In the genomic region with DNA sequence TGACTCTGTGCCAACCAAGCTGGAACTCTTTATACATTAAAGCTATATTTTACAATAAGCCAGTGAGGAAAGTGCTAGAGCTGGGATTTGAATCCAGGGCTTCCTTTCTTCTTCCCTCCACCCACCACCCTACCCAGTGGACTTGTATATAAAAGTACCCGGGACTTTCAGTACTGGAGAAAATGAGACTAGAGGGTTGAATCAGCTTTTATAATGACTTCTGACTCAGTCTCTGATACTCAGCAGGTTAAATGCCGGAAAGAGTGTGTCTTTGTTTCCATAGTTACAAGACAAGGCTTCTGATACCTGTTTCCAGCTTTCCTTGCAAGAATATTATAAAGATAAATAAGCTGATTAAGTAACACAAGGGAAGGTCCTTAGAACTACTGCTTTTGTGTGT, we compare ENCODE assay signal across 18 cellular contexts.
DNase-seq lines count a peak whose midpoint lies in the region; ATAC-seq and TF ChIP-seq lines count a peak whose summit lies in the region.
"Had no signal": no experiment of that assay in that cellular context is flagged by ENCODE, and none has a peak within 500 bp of the region (broad histone marks: within the 10 kb centered on the region; RNA-seq: fewer than 3 reads in every experiment).

No MANE protein-coding gene starts in this region.

- H3K4me3 ChIP-seq in epithelial cell of proximal tubule (ENCODE audit: low read depth, low read length) (no peak overlapping the region), upper lobe of left lung (no peak overlapping the region)
- H3K4me3 ChIP-seq: gastrocnemius medialis, K562 had no signal

- H3K4me1 Mint-ChIP-seq in activated naive CD8-positive, alpha-beta T cell treated with anti-CD3 and anti-CD28 coated beads, Interleukin-2, amount 50 U/mL, for 24 hours, result peaks cover 24% of the 10 kb centered on the region
- peaks cover 23% of the 10 kb centered on the region for H3K4me1 Mint-ChIP-seq in activated naive CD8-positive, alpha-beta T cell treated with anti-CD3 and anti-CD28 coated beads for 36 hours
- peaks cover 24% of the 10 kb centered on the region for H3K4me1 Mint-ChIP-seq in stimulated activated naive CD8-positive, alpha-beta T cell treated with anti-CD3 and anti-CD28 coated beads, Interleukin-15, amount 100 ng/mL, for 72 hours

- H3K27ac ChIP-seq in upper lobe of left lung, result peak overlapping the region in 1 of 4 donors; percentile 37
- H3K27ac ChIP-seq: brain microvascular endothelial cell, gastrocnemius medialis, WERI-Rb-1 had no signal

- no peaks in the 10 kb centered on the region for H3K9me3 Mint-ChIP-seq in activated naive CD8-positive, alpha-beta T cell treated with anti-CD3 and anti-CD28 coated beads, Interleukin-2, amount 50 U/mL, for 24 hours
- H3K9me3 Mint-ChIP-seq in activated naive CD8-positive, alpha-beta T cell treated with anti-CD3 and anti-CD28 coated beads for 36 hours, result no peaks in the 10 kb centered on the region
- H3K9me3 Mint-ChIP-seq in stimulated activated naive CD8-positive, alpha-beta T cell treated with anti-CD3 and anti-CD28 coated beads, Interleukin-15, amount 100 ng/mL, for 72 hours, result no peaks in the 10 kb centered on the region

- 65 to 74% methylated on average over 2 of the region's 2 CpGs for WGBS in upper lobe of left lung, 2 donors

- H3K36me3 Mint-ChIP-seq in activated naive CD8-positive, alpha-beta T cell treated with anti-CD3 and anti-CD28 coated beads, Interleukin-2, amount 50 U/mL, for 24 hours (ENCODE audit: low read depth), result no peaks in the 10 kb centered on the region
- H3K36me3 Mint-ChIP-seq in activated naive CD8-positive, alpha-beta T cell treated with anti-CD3 and anti-CD28 coated beads for 36 hours, result no peaks in the 10 kb centered on the region

- peaks cover 8 to 19% (median 11%) of the 10 kb centered on the region in 4 donors for H3K4me1 ChIP-seq in upper lobe of left lung

- TF ChIP-seq POLR2A in upper lobe of left lung (IDR thresholded peaks at IDR 0.05), result no peak

- no peak overlapping the region for H3K4me3 Mint-ChIP-seq in activated naive CD8-positive, alpha-beta T cell treated with anti-CD3 and anti-CD28 coated beads, Interleukin-2, amount 50 U/mL, for 24 hours
- H3K4me3 Mint-ChIP-seq in activated naive CD8-positive, alpha-beta T cell treated with anti-CD3 and anti-CD28 coated beads for 36 hours, result no peak overlapping the region
- peak overlapping the region in 1 of 2 donors; percentile 33 for H3K4me3 Mint-ChIP-seq in stimulated activated naive CD8-positive, alpha-beta T cell treated with anti-CD3 and anti-CD28 coated beads, Interleukin-15, amount 100 ng/mL, for 72 hours

- no peaks in the 10 kb centered on the region for H3K9me3 ChIP-seq in upper lobe of left lung
- H3K9me3 ChIP-seq: gastrocnemius medialis had no signal

- no peak for DNase-seq in activated naive CD8-positive, alpha-beta T cell treated with anti-CD3 and anti-CD28 coated beads, Interleukin-2, amount 50 U/mL, for 24 hours
- no peak for DNase-seq in activated naive CD8-positive, alpha-beta T cell treated with anti-CD3 and anti-CD28 coated beads for 36 hours
- peak; percentile 41 for DNase-seq in SK-MEL-5 (ENCODE audit: low read depth, low spot score)
- peak; percentile 47 for DNase-seq in epithelial cell of proximal tubule (ENCODE audit: low read depth)
- DNase-seq in stimulated activated naive CD8-positive, alpha-beta T cell treated with anti-CD3 and anti-CD28 coated beads, Interleukin-15, amount 100 ng/mL, for 72 hours, result no peak
- no peak for DNase-seq in upper lobe of left lung
- DNase-seq in COLO668 (lab: John Stamatoyannopoulos, UW; ENCODE audit: unreplicated experiment), result no peak
- DNase-seq: brain microvascular endothelial cell; effector CD4-positive, alpha-beta T cell; gastrocnemius medialis; GOT3; NCI-H1105 treated with DMSO at 0.1 percent for 48 hours; NCI-H345; nucleus accumbens; small intestine; WERI-Rb-1 had no signal

- in situ Hi-C loops in SK-MEL-5 (cut with HindIII; ENCODE audit: low pct_unique_long_range_greater_than_20kb, low sequenced_read_pairs), result no loop called here

- H3K27me3 Mint-ChIP-seq in activated naive CD8-positive, alpha-beta T cell treated with anti-CD3 and anti-CD28 coated beads, Interleukin-2, amount 50 U/mL, for 24 hours, result no peaks in the 10 kb centered on the region
- no peaks in the 10 kb centered on the region for H3K27me3 Mint-ChIP-seq in activated naive CD8-positive, alpha-beta T cell treated with anti-CD3 and anti-CD28 coated beads for 36 hours
- H3K27me3 Mint-ChIP-seq in stimulated activated naive CD8-positive, alpha-beta T cell treated with anti-CD3 and anti-CD28 coated beads, Interleukin-15, amount 100 ng/mL, for 72 hours, result no peaks in the 10 kb centered on the region

- no peaks in the 10 kb centered on the region for H3K27me3 ChIP-seq in upper lobe of left lung
- H3K27me3 ChIP-seq: brain microvascular endothelial cell, gastrocnemius medialis had no signal

- no peak for TF ChIP-seq CTCF in epithelial cell of proximal tubule (conservative IDR thresholded peaks at IDR 0.05; ENCODE audit: low read depth, low read length)
- TF ChIP-seq CTCF in upper lobe of left lung (IDR thresholded peaks at IDR 0.05), result no peak

- no peak overlapping the region for H3K27ac Mint-ChIP-seq in activated naive CD8-positive, alpha-beta T cell treated with anti-CD3 and anti-CD28 coated beads, Interleukin-2, amount 50 U/mL, for 24 hours
- H3K27ac Mint-ChIP-seq in activated naive CD8-positive, alpha-beta T cell treated with anti-CD3 and anti-CD28 coated beads for 36 hours, result no peak overlapping the region
- H3K27ac Mint-ChIP-seq in stimulated activated naive CD8-positive, alpha-beta T cell treated with anti-CD3 and anti-CD28 coated beads, Interleukin-15, amount 100 ng/mL, for 72 hours, result peak overlapping the region in 1 of 2 donors; percentile 97

- peak; percentile 90 for ATAC-seq in activated naive CD8-positive, alpha-beta T cell treated with anti-CD3 and anti-CD28 coated beads, Interleukin-2, amount 50 U/mL, for 24 hours
- peak; percentile 82 for ATAC-seq in stimulated activated naive CD8-positive, alpha-beta T cell treated with anti-CD3 and anti-CD28 coated beads, Interleukin-15, amount 100 ng/mL, for 72 hours
- no peak for ATAC-seq in upper lobe of left lung (ENCODE audit: low FRiP score in 2 of 2)
- no peak for ATAC-seq in GM19455 (IDR thresholded peaks at IDR 0.05; ENCODE audit: unreplicated experiment)
- ATAC-seq: gastrocnemius medialis, K562 had no signal

- H3K36me3 ChIP-seq in upper lobe of left lung, result peaks cover 0 to 40% (median 7%) of the 10 kb centered on the region in 4 donors
- H3K36me3 ChIP-seq: brain microvascular endothelial cell, gastrocnemius medialis, WERI-Rb-1 had no signal

- no peak for TF ChIP-seq EP300 in upper lobe of left lung (IDR thresholded peaks at IDR 0.05)

Comparison
In these comparisons a context has a peak if more than half of its experiments do, and no peak if none do; other contexts are left out.
1. ATAC-seq: peak in activated naive CD8-positive, alpha-beta T cell treated with anti-CD3 and anti-CD28 coated beads, Interleukin-2, amount 50 U/mL, for 24 hours (single experiment) and stimulated activated naive CD8-positive, alpha-beta T cell treated with anti-CD3 and anti-CD28 coated beads, Interleukin-15, amount 100 ng/mL, for 72 hours (single experiment); none in upper lobe of left lung (0 of 2) and GM19455 (single experiment).
2. DNase-seq: peak in SK-MEL-5 (single experiment) and epithelial cell of proximal tubule (single experiment); none in activated naive CD8-positive, alpha-beta T cell treated with anti-CD3 and anti-CD28 coated beads, Interleukin-2, amount 50 U/mL, for 24 hours (single experiment), activated naive CD8-positive, alpha-beta T cell treated with anti-CD3 and anti-CD28 coated beads for 36 hours (single experiment), stimulated activated naive CD8-positive, alpha-beta T cell treated with anti-CD3 and anti-CD28 coated beads, Interleukin-15, amount 100 ng/mL, for 72 hours (0 of 2), upper lobe of left lung (0 of 2) and COLO668 (single experiment).